In genomic region chr4:2911868-2912267, GRCh38 we compare ENCODE assay signal across 2 cellular contexts.
TF ChIP-seq lines count a peak whose summit lies in the region.

No MANE protein-coding gene starts in this region.

TF ChIP-seq in IMR-90, 13 proteins besides CTCF, POLR2A, EP300 and RAD21:
- TF ChIP-seq RFX5 (IDR thresholded peaks at IDR 0.05; ENCODE audit: low read depth, low read length) (no peak), CHD1 (IDR thresholded peaks at IDR 0.05; ENCODE audit: low read depth, low read length) (no peak), SMC3 (IDR thresholded peaks at IDR 0.05; ENCODE audit: low read depth, low read length) (no peak), NFE2L2 (IDR thresholded peaks at IDR 0.05; ENCODE audit: low read depth, low read length) (no peak), MXI1 (IDR thresholded peaks at IDR 0.05; ENCODE audit: borderline replicate concordance, low read depth, low read length) (no peak)
- TF ChIP-seq, protein P1, sequence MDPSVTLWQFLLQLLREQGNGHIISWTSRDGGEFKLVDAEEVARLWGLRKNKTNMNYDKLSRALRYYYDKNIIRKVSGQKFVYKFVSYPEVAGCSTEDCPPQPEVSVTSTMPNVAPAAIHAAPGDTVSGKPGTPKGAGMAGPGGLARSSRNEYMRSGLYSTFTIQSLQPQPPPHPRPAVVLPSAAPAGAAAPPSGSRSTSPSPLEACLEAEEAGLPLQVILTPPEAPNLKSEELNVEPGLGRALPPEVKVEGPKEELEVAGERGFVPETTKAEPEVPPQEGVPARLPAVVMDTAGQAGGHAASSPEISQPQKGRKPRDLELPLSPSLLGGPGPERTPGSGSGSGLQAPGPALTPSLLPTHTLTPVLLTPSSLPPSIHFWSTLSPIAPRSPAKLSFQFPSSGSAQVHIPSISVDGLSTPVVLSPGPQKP (IDR thresholded peaks at IDR 0.05; ENCODE audit: borderline replicate concordance, low read depth, low read length), result no peak

TF ChIP-seq in GM12891, 5 proteins besides CTCF, POLR2A, EP300 and RAD21:
- no peak for TF ChIP-seq POU2F2 (IDR thresholded peaks at IDR 0.05; ENCODE audit: low read depth, low read length)
- no peak for TF ChIP-seq SPI1 (IDR thresholded peaks at IDR 0.05; ENCODE audit: low read depth, low read length)
- no peak for TF ChIP-seq POLR2AphosphoS5 (IDR thresholded peaks at IDR 0.05; ENCODE audit: low read depth, low read length)
